ENCODE assay signal across 8 cellular contexts in genomic region chr11:75562836-75563484, GRCh38. TPM values are rescaled to one million over a fixed set of nuclear protein-coding genes. Genes with fewer than 3 reads are reported as not detected.
DNase-seq lines count a peak whose midpoint lies in the region; ATAC-seq and TF ChIP-seq lines count a peak whose summit lies in the region.

No MANE protein-coding gene starts in this region.

- intact Hi-C loops in esophagus muscularis mucosa (cut with DNase I): no loop called here

- peak overlapping the region; percentile 85 to 97 (median 94) for H3K4me3 ChIP-seq in esophagus muscularis mucosa

- H3K27me3 Mint-ChIP-seq in activated CD8-positive, alpha-beta memory T cell treated with anti-CD3 and anti-CD28 coated beads, Interleukin-2, amount 10 ng/mL, durations not matched to agents 7 days and 5 days: no peaks in the 10 kb centered on the region
- no peaks in the 10 kb centered on the region for H3K27me3 Mint-ChIP-seq in T-helper 17 cell
- H3K27me3 Mint-ChIP-seq in nephron progenitor cell (ENCODE audit: low read depth, poor library complexity): peaks cover 10% of the 10 kb centered on the region

- TF ChIP-seq CTCF in esophagus muscularis mucosa (IDR thresholded peaks at IDR 0.05) (no peak), nephron progenitor cell (IDR thresholded peaks at IDR 0.05) (no peak)

- H3K4me1 Mint-ChIP-seq in activated CD8-positive, alpha-beta memory T cell treated with anti-CD3 and anti-CD28 coated beads, Interleukin-2, amount 10 ng/mL, durations not matched to agents 7 days and 5 days: peaks cover 39% of the 10 kb centered on the region
- H3K4me1 Mint-ChIP-seq in T-helper 17 cell (peaks cover 28% of the 10 kb centered on the region), nephron progenitor cell (peaks cover 79% of the 10 kb centered on the region)

- peaks cover 82 to 92% (median 89%) of the 10 kb centered on the region in 4 donors for H3K4me1 ChIP-seq in esophagus muscularis mucosa

- H3K27ac ChIP-seq in esophagus muscularis mucosa (replicated peaks in 1 of 4): peak overlapping the region; percentile 99 to 100 (median 100)

- DNase-seq in activated CD8-positive, alpha-beta memory T cell treated with anti-CD3 and anti-CD28 coated beads, Interleukin-2, amount 10 ng/mL, durations not matched to agents 7 days and 5 days: no peak
- no peak for DNase-seq in activated CD8-positive, alpha-beta memory T cell treated with anti-CD3 and anti-CD28 coated beads, Interleukin-2, amount 50 U/mL, for 48 hours
- no peak for DNase-seq in T-helper 17 cell
- DNase-seq in esophagus muscularis mucosa (ENCODE audit: extremely low spot score): no peak
- peak; percentile 67 for DNase-seq in nephron progenitor cell
- DNase-seq in NCI-H2196 (lab: John Stamatoyannopoulos, UW; ENCODE audit: unreplicated experiment): no peak
- DNase-seq in activated CD4-positive, alpha-beta T cell treated with anti-CD3 and anti-CD28 coated beads for 1 hour: no peak
- no peak for DNase-seq in NCI-H774 (lab: John Stamatoyannopoulos, UW)

- H3K36me3 Mint-ChIP-seq in activated CD8-positive, alpha-beta memory T cell treated with anti-CD3 and anti-CD28 coated beads, Interleukin-2, amount 10 ng/mL, durations not matched to agents 7 days and 5 days: no peaks in the 10 kb centered on the region
- no peaks in the 10 kb centered on the region for H3K36me3 Mint-ChIP-seq in T-helper 17 cell (ENCODE audit: low read depth)
- peaks cover 10% of the 10 kb centered on the region for H3K36me3 Mint-ChIP-seq in nephron progenitor cell (ENCODE audit: low read depth)

- H3K27ac Mint-ChIP-seq in activated CD8-positive, alpha-beta memory T cell treated with anti-CD3 and anti-CD28 coated beads, Interleukin-2, amount 10 ng/mL, durations not matched to agents 7 days and 5 days: peak overlapping the region; percentile 87
- H3K27ac Mint-ChIP-seq in T-helper 17 cell (peak overlapping the region; percentile 94), nephron progenitor cell (peak overlapping the region; percentile 99)

- H3K9me3 ChIP-seq in T-helper 17 cell (ENCODE audit: control insufficient read depth, low read length, poor library complexity, severe bottlenecking) (no peaks in the 10 kb centered on the region), esophagus muscularis mucosa (no peaks in the 10 kb centered on the region)

- ATAC-seq in activated CD8-positive, alpha-beta memory T cell treated with anti-CD3 and anti-CD28 coated beads, Interleukin-2, amount 10 ng/mL, durations not matched to agents 7 days and 5 days: no peak
- ATAC-seq in T-helper 17 cell: no peak

- WGBS in esophagus muscularis mucosa: 2% methylated on average over 16 of the region's 16 CpGs

- no peak for TF ChIP-seq POLR2A in esophagus muscularis mucosa (IDR thresholded peaks at IDR 0.05; ENCODE audit: low read depth)

- CTCF ChIA-PET in activated CD8-positive, alpha-beta memory T cell treated with anti-CD3 and anti-CD28 coated beads, Interleukin-2, amount 10 ng/mL, durations not matched to agents 7 days and 5 days (lab: Charles Lee): interaction anchor here (0.6 to 3.0 kb wide), 4 partner anchors 15 to 174 kb away, joined by 3 to 12 read pairs (median 4); no protein-coding TSS in a partner anchor

- peaks cover 15 to 30% (median 23%) of the 10 kb centered on the region in 4 donors for H3K36me3 ChIP-seq in esophagus muscularis mucosa

- no peaks in the 10 kb centered on the region for H3K27me3 ChIP-seq in esophagus muscularis mucosa

- no peaks in the 10 kb centered on the region for H3K9me3 Mint-ChIP-seq in activated CD8-positive, alpha-beta memory T cell treated with anti-CD3 and anti-CD28 coated beads, Interleukin-2, amount 10 ng/mL, durations not matched to agents 7 days and 5 days (ENCODE audit: low read depth)
- no peaks in the 10 kb centered on the region for H3K9me3 Mint-ChIP-seq in nephron progenitor cell

- no peak for TF ChIP-seq EP300 in esophagus muscularis mucosa (IDR thresholded peaks at IDR 0.05)

- H3K4me3 Mint-ChIP-seq in activated CD8-positive, alpha-beta memory T cell treated with anti-CD3 and anti-CD28 coated beads, Interleukin-2, amount 10 ng/mL, durations not matched to agents 7 days and 5 days: peak overlapping the region; percentile 82
- peak overlapping the region; percentile 98 for H3K4me3 Mint-ChIP-seq in T-helper 17 cell
- peak overlapping the region; percentile 92 for H3K4me3 Mint-ChIP-seq in nephron progenitor cell

RNA-seq across cellular contexts. Expression of gene SERPINH1, which starts 0.9 kb away (rescaled TPM):
- 10 to 100 TPM in 1 of 2 experiments, 1 to 10 TPM in 1; 8.1 to 10.6 TPM for total RNA-seq in activated CD8-positive, alpha-beta memory T cell treated with anti-CD3 and anti-CD28 coated beads, Interleukin-2, amount 10 ng/mL, durations not matched to agents 7 days and 5 days
- 1 to 10 TPM; 3.5 to 3.6 TPM for total RNA-seq in T-helper 17 cell
- total RNA-seq in esophagus muscularis mucosa: 100 to 1,000 TPM; 162 to 270 (median 219) TPM

RNA-seq across cellular contexts. Expression of gene GDPD5, which starts 37.2 kb away (rescaled TPM):
- 10 to 100 TPM; 11.3 to 33.9 TPM for total RNA-seq in activated CD8-positive, alpha-beta memory T cell treated with anti-CD3 and anti-CD28 coated beads, Interleukin-2, amount 10 ng/mL, durations not matched to agents 7 days and 5 days
- total RNA-seq in T-helper 17 cell (100 to 1,000 TPM in 1 of 2 donors, 10 to 100 TPM in 1; 77.3 to 108 TPM), esophagus muscularis mucosa (1 to 10 TPM; 5.1 to 9.3 (median 8.4) TPM)

Comparison
In these comparisons a context has a peak if more than half of its experiments do, and no peak if none do; other contexts are left out.
1. RNA of gene SERPINH1, which starts 0.9 kb away (total RNA-seq): 162 to 270 TPM in esophagus muscularis mucosa; 8.1 to 10.6 TPM in activated CD8-positive, alpha-beta memory T cell treated with anti-CD3 and anti-CD28 coated beads, Interleukin-2, amount 10 ng/mL, durations not matched to agents 7 days and 5 days and 3.5 to 3.6 TPM in T-helper 17 cell; every median in the first group is over 10 times any median in the second.
2. Peak in every context shown above with its lines, with median percentiles within 50 percentile points of each other: H3K27ac Mint-ChIP-seq and H3K4me3 Mint-ChIP-seq.